ENCODE assay signal across 8 cellular contexts in the genomic region with DNA sequence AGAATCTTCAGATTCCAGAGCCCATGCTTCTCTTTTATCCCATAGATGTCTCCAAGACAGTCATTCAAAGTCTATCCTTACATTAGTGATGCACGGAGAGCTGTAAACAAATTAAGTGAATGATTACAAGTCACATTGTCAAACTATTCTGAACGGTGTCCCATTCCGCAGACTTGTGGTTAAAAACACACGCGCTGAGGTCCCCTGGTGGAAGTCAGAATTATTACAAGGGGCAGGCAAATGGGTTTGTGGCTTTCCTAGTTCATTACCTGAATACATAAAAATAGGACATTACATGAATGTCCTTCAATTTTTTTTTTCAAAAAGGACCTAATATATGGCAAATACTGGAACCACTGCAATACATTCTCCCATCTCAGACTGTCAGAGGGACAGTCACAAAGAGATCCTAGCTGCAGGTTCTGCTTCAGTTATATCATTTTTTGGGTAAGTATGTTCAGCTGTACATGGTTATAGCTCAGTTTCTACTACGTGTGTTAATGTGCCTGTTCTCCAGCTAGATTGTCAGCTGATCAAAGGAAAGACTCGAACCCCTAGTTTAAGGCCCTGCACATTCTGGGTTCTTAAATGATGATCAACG. TPM values are rescaled to one million over a fixed set of nuclear protein-coding genes. Genes with fewer than 3 reads are reported as not detected.
A peak's percentile ranks its signal among the peaks of the same experiment; 100 is the strongest.
DNase-seq lines count a peak whose midpoint lies in the region; ATAC-seq and TF ChIP-seq lines count a peak whose summit lies in the region.

No MANE protein-coding gene starts in this region.

- H3K4me1 ChIP-seq in colonic mucosa = no peaks in the 10 kb centered on the region

- peak; percentile 72 for ATAC-seq in HG02759 (IDR thresholded peaks at IDR 0.05; ENCODE audit: unreplicated experiment)
- peak; percentile 63 for ATAC-seq in stimulated activated memory B cell treated with anti-CD40 and anti-IgM and Interleukin-4, amounts not matched to agents 10 μg/mL and 1 μg/mL and 100 μg/mL, for 72 hours

- intact Hi-C loops in colonic mucosa (cut with DNase I) = loop anchor here (2.0 kb wide), 1 partner anchor 182 kb away; no protein-coding TSS in a partner anchor

- no peak overlapping the region for H3K27ac Mint-ChIP-seq in stimulated activated memory B cell treated with anti-CD40 and anti-IgM and Interleukin-4, amounts not matched to agents 10 μg/mL and 1 μg/mL and 100 μg/mL, for 72 hours

- H3K27me3 ChIP-seq in colonic mucosa = no peaks in the 10 kb centered on the region

- H3K4me3 ChIP-seq in WI38 (ENCODE audit: low read depth, low read length) = no peak overlapping the region
- H3K4me3 ChIP-seq in colonic mucosa = no peak overlapping the region

- H3K27ac ChIP-seq in 22Rv1 = no peak overlapping the region
- H3K27ac ChIP-seq in colonic mucosa = no peak overlapping the region

- no peak overlapping the region for H3K9ac ChIP-seq in colonic mucosa (ENCODE audit: low read depth in 2 of 2, low read length in 2 of 2)

- H3K36me3 ChIP-seq in colonic mucosa = no peaks in the 10 kb centered on the region

- H3K9me3 ChIP-seq in colonic mucosa = no peaks in the 10 kb centered on the region

- H3K27me3 Mint-ChIP-seq in stimulated activated memory B cell treated with anti-CD40 and anti-IgM and Interleukin-4, amounts not matched to agents 10 μg/mL and 1 μg/mL and 100 μg/mL, for 72 hours = peaks cover 18% of the 10 kb centered on the region

- H3K4me3 Mint-ChIP-seq in stimulated activated memory B cell treated with anti-CD40 and anti-IgM and Interleukin-4, amounts not matched to agents 10 μg/mL and 1 μg/mL and 100 μg/mL, for 72 hours = no peak overlapping the region

- DNase-seq in NCI-H146 treated with DMSO at 0.1 percent for 48 hours (lab: John Stamatoyannopoulos, UW; ENCODE audit: unreplicated experiment) = peak; percentile 2
- peak; percentile 79 for DNase-seq in colonic mucosa
- DNase-seq in lung microvascular endothelial cell (ENCODE audit: low read depth in 2 of 2) = peak; percentile 59 to 88

- peak; percentile 87 for TF ChIP-seq CTCF in 22Rv1 (IDR thresholded peaks at IDR 0.05)
- TF ChIP-seq CTCF in GM12872 (IDR thresholded peaks at IDR 0.05; ENCODE audit: insufficient read depth, low read depth, low read length) = peak; percentile 77
- TF ChIP-seq CTCF in WI38 (IDR thresholded peaks at IDR 0.05; ENCODE audit: low read depth, low read length) = peak; percentile 71
- peak; percentile 91 for TF ChIP-seq CTCF in colonic mucosa (IDR thresholded peaks at IDR 0.05)

- no peaks in the 10 kb centered on the region for H3K9me3 Mint-ChIP-seq in stimulated activated memory B cell treated with anti-CD40 and anti-IgM and Interleukin-4, amounts not matched to agents 10 μg/mL and 1 μg/mL and 100 μg/mL, for 72 hours

- peaks cover 14% of the 10 kb centered on the region for H3K4me1 Mint-ChIP-seq in stimulated activated memory B cell treated with anti-CD40 and anti-IgM and Interleukin-4, amounts not matched to agents 10 μg/mL and 1 μg/mL and 100 μg/mL, for 72 hours

- H3K36me3 Mint-ChIP-seq in stimulated activated memory B cell treated with anti-CD40 and anti-IgM and Interleukin-4, amounts not matched to agents 10 μg/mL and 1 μg/mL and 100 μg/mL, for 72 hours = no peaks in the 10 kb centered on the region

RNA-seq across cellular contexts. Expression of gene STON2, which starts 53.1 kb away (rescaled TPM):
- 10 to 100 TPM; 12.7 to 15.1 TPM for total RNA-seq in colonic mucosa
- total RNA-seq in lung microvascular endothelial cell = 49.0 and 175 TPM in 2 replicates

Comparison
In these comparisons a context has a peak if more than half of its experiments do, and no peak if none do; other contexts are left out.
1. DNase-seq: peak in every context shown above with its lines; median percentile 79 in colonic mucosa; 74 in lung microvascular endothelial cell; 2 in NCI-H146 treated with DMSO at 0.1 percent for 48 hours.